ENCODE assay signal across 27 cellular contexts in the genomic region with DNA sequence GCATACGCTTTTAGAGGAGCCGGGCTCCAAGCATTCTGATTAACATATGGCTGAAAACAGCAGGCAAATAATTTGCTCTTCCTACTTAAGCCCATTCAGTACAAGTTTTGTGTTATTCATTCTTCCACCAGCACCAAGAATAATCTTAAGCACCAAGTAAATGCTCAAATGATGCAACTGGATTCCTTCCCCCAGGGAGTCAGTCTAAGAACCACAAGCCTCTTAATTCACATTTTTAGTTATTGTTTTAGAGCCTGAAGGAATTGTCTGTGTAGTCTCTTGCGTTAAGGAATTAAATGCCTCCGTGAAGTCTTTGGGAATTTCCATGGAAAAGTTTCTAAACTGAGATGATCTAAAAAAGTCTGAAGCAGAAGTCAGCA.
DNase-seq lines count a peak whose midpoint lies in the region; ATAC-seq, FAIRE-seq and TF ChIP-seq lines count a peak whose summit lies in the region.
"Had no signal": no experiment of that assay in that cellular context is flagged by ENCODE, and none has a peak within 500 bp of the region (broad histone marks: within the 10 kb centered on the region; RNA-seq: fewer than 3 reads in every experiment).

No MANE protein-coding gene starts in this region.

- no peak overlapping the region for H2AFZ ChIP-seq in GM23338

- peak overlapping the region; percentile 69 for H3K4me2 ChIP-seq in GM23338
- H3K4me2 ChIP-seq: KMS-11 had no signal

- peaks cover 4% of the 10 kb centered on the region; the same call in 2 of the 3 replicates for H3K9me3 Mint-ChIP-seq in GM23338
- H3K9me3 Mint-ChIP-seq: activated T-cell treated with anti-CD3 and anti-CD28 coated beads, Interleukin-2, amount 50 U/mL, for 4 hours; T-cell had no signal

- CTCF ChIA-PET in A673 (lab: Charles Lee) = no interaction called here

- POLR2A ChIA-PET in A673 (lab: Charles Lee; ENCODE audit: low non-redundant PET) = no interaction called here

- BruUV-seq in A673 (replicated peaks; lab: Mats Ljungman, UMichigan) = no TSS peak

- H3K4me3 ChIP-seq in A673 (ENCODE audit: low read depth, low read length, poor library complexity, severe bottlenecking) (no peak overlapping the region), GM23338 (no peak overlapping the region), adipocyte (ENCODE audit: low read length) (no peak overlapping the region)
- H3K4me3 ChIP-seq: adrenal gland, cardiac muscle cell, Peyer's patch, sigmoid colon, transverse colon had no signal

- no peaks in the 10 kb centered on the region for H4K20me1 ChIP-seq in GM23338 (replicated peaks; ENCODE audit: insufficient read depth)

- H3K4me1 ChIP-seq in A673 (ENCODE audit: insufficient read depth, low read length, poor library complexity, severe bottlenecking) (peaks cover 24% of the 10 kb centered on the region), GM23338 (ENCODE audit: insufficient read depth) (peaks cover 10% of the 10 kb centered on the region), adipocyte (ENCODE audit: control insufficient read depth, insufficient read depth, low read length) (no peaks in the 10 kb centered on the region)
- H3K4me1 ChIP-seq: adrenal gland, Peyer's patch, sigmoid colon, transverse colon had no signal

- intact Hi-C loops in A673 (cut with micrococcal nuclease; ENCODE audit: unreplicated experiment) = loop anchor here (5.0 kb wide), 1 partner anchor 38 kb away; no protein-coding TSS in a partner anchor

- H3K9ac ChIP-seq in adipocyte (ENCODE audit: low read length) = no peak overlapping the region
- H3K9ac ChIP-seq: KMS-11 had no signal

- H3K36me3 Mint-ChIP-seq in GM23338 (ENCODE audit: low read depth) = peaks cover 2% of the 10 kb centered on the region; the same call in 1 of the 3 replicates
- H3K36me3 Mint-ChIP-seq: T-cell had no signal

- no peaks in the 10 kb centered on the region for H3K9me2 ChIP-seq in GM23338 (ENCODE audit: insufficient read depth)

- peaks cover 14% of the 10 kb centered on the region for H3K4me1 Mint-ChIP-seq in GM23338
- H3K4me1 Mint-ChIP-seq: T-cell had no signal

- no peak for TF ChIP-seq POLR2A in H54 (IDR thresholded peaks at IDR 0.05; ENCODE audit: low read depth, low read length)

- H3K27ac Mint-ChIP-seq in GM23338 = no peak overlapping the region; the same call in 1 of the 2 replicates
- H3K27ac Mint-ChIP-seq: dendritic cell treated with granulocyte-macrophage colony-stimulating factor and Interleukin-4, amounts not matched to agents 40 ng/mL and 50 ng/mL, for 4 days; T-cell had no signal

- DNase-seq in A673 (ENCODE audit: low spot score) (peak; percentile 78), GM23338 (ENCODE audit: low spot score) (no peak), adipocyte (ENCODE audit: low read depth) (peak; percentile 63), iris pigment epithelial cell (ENCODE audit: low read depth) (peak; percentile 38), H54 (ENCODE audit: insufficient read length, low spot score) (no peak)
- no peak for DNase-seq in stimulated activated CD8-positive, alpha-beta memory T cell treated with anti-CD3 and anti-CD28 coated beads, Interleukin-4, amount 100 ng/mL, for 48 hours
- DNase-seq: activated CD4-positive, alpha-beta T cell treated with anti-CD3 and anti-CD28 coated beads for 48 hours; activated naive CD4-positive, alpha-beta T cell; activated T-cell treated with anti-CD3 and anti-CD28 coated beads, Interleukin-2, amount 50 U/mL, for 4 hours; adrenal gland; kidney; NCI-H1436 treated with DMSO at 0.1 percent for 48 hours; NCI-H524 treated with DMSO at 0.1 percent for 48 hours; Peyer's patch; sigmoid colon; T-cell; transverse colon had no signal

- no peaks in the 10 kb centered on the region for H3K36me3 ChIP-seq in A673 (ENCODE audit: insufficient read depth, low read length, poor library complexity, severe bottlenecking)
- no peaks in the 10 kb centered on the region for H3K36me3 ChIP-seq in GM23338 (ENCODE audit: insufficient read depth)
- no peaks in the 10 kb centered on the region for H3K36me3 ChIP-seq in adipocyte (ENCODE audit: control insufficient read depth, insufficient read depth, low read length, severe bottlenecking)
- H3K36me3 ChIP-seq: adrenal gland, cardiac muscle cell, Peyer's patch, sigmoid colon, transverse colon had no signal

- no peaks in the 10 kb centered on the region for H3F3A ChIP-seq in GM23338 (replicated peaks; ENCODE audit: low read depth)

- no peak for TF ChIP-seq CTCF in A673 (conservative IDR thresholded peaks at IDR 0.05; ENCODE audit: low read depth, low read length)
- no peak for TF ChIP-seq CTCF in GM23338 (conservative IDR thresholded peaks at IDR 0.05; ENCODE audit: low read depth in 2 of 2)

- no peak for FAIRE-seq in H54 (lab: Jason Lieb, UNC)
- FAIRE-seq: A204.1, endometrium, HTR-8/SVneo, kidney, TTC549 had no signal

- ATAC-seq in GM23338 = no peak
- ATAC-seq in GM21619 (IDR thresholded peaks at IDR 0.05; ENCODE audit: unreplicated experiment) = no peak
- no peak for ATAC-seq in activated CD4-positive, CD25-positive, alpha-beta regulatory T cell treated with anti-CD3 and anti-CD28 coated beads, Interleukin-2, amount 50 U/mL, for 24 hours
- ATAC-seq: T-cell had no signal

- H3K27ac ChIP-seq in A673 (ENCODE audit: low read depth, low read length, poor library complexity, severe bottlenecking) = peak overlapping the region; percentile 25
- no peak overlapping the region for H3K27ac ChIP-seq in GM23338 (ENCODE audit: low read depth)
- H3K27ac ChIP-seq: adrenal gland, C4-2B, KMS-11, Peyer's patch, sigmoid colon, transverse colon had no signal

- H3K27me3 Mint-ChIP-seq in GM23338 (ENCODE audit: insufficient read depth, low read depth, poor library complexity) = no peaks in the 10 kb centered on the region
- H3K27me3 Mint-ChIP-seq: dendritic cell treated with granulocyte-macrophage colony-stimulating factor and Interleukin-4, amounts not matched to agents 40 ng/mL and 50 ng/mL, for 4 days had no signal

- H3K9me3 ChIP-seq in A673 (ENCODE audit: low read depth, low read length, poor library complexity, severe bottlenecking) (no peaks in the 10 kb centered on the region), adipocyte (ENCODE audit: control insufficient read depth, low read length) (no peaks in the 10 kb centered on the region)
- H3K9me3 ChIP-seq: adrenal gland, Peyer's patch, sigmoid colon, transverse colon had no signal

- H3K27me3 ChIP-seq in A673 (replicated peaks; ENCODE audit: insufficient read depth, low read depth, low read length, poor library complexity) (no peaks in the 10 kb centered on the region), GM23338 (ENCODE audit: insufficient read depth) (no peaks in the 10 kb centered on the region), adipocyte (replicated peaks; ENCODE audit: control insufficient read depth, insufficient read depth, low read length) (peaks cover 4% of the 10 kb centered on the region)
- H3K27me3 ChIP-seq: adrenal gland, cardiac muscle cell, Peyer's patch, sigmoid colon, transverse colon had no signal

- no peaks in the 10 kb centered on the region for H3K79me2 ChIP-seq in GM23338 (replicated peaks; ENCODE audit: insufficient read depth)

- no peak overlapping the region for H3K4me3 Mint-ChIP-seq in GM23338
- H3K4me3 Mint-ChIP-seq: activated T-cell treated with anti-CD3 and anti-CD28 coated beads, Interleukin-2, amount 50 U/mL, for 4 hours; dendritic cell treated with granulocyte-macrophage colony-stimulating factor and Interleukin-4, amounts not matched to agents 40 ng/mL and 50 ng/mL, for 4 days; T-cell had no signal

TF ChIP-seq in GM23338, 12 proteins besides CTCF, POLR2A, EP300 and RAD21 (continues in another document):
- TF ChIP-seq POLR2AphosphoS5 (IDR thresholded peaks at IDR 0.05; ENCODE audit: low read depth) = no peak
- TF ChIP-seq REST (IDR thresholded peaks at IDR 0.05; ENCODE audit: unreplicated experiment) = no peak
- TF ChIP-seq NANOG (IDR thresholded peaks at IDR 0.05; ENCODE audit: borderline replicate concordance) = no peak
- no peak for TF ChIP-seq CREB1 (CRISPR knock-in tag; IDR thresholded peaks at IDR 0.05; ENCODE audit: low read depth)
- TF ChIP-seq EZH2phosphoT487 (IDR thresholded peaks at IDR 0.05; ENCODE audit: unreplicated experiment) = no peak
- TF ChIP-seq ZNF114 (CRISPR knock-in tag; IDR thresholded peaks at IDR 0.05) = no peak
- TF ChIP-seq ZNF331 (CRISPR knock-in tag; IDR thresholded peaks at IDR 0.05; ENCODE audit: low read depth) = no peak
- no peak for TF ChIP-seq EZH2 (IDR thresholded peaks at IDR 0.05; ENCODE audit: low read depth, unreplicated experiment)
- no peak for TF ChIP-seq JUNB (IDR thresholded peaks at IDR 0.05; ENCODE audit: unreplicated experiment)
- no peak for TF ChIP-seq STAT1 (IDR thresholded peaks at IDR 0.05; ENCODE audit: unreplicated experiment)

Comparison
In these comparisons a context has a peak if more than half of its experiments do, and no peak if none do; other contexts are left out.
1. DNase-seq: peak in A673 (single experiment), adipocyte (single experiment) and iris pigment epithelial cell (single experiment); none in GM23338 (single experiment), H54 (single experiment) and stimulated activated CD8-positive, alpha-beta memory T cell treated with anti-CD3 and anti-CD28 coated beads, Interleukin-4, amount 100 ng/mL, for 48 hours (single experiment).